ENCODE assay signal across 19 cellular contexts in the genomic region with DNA sequence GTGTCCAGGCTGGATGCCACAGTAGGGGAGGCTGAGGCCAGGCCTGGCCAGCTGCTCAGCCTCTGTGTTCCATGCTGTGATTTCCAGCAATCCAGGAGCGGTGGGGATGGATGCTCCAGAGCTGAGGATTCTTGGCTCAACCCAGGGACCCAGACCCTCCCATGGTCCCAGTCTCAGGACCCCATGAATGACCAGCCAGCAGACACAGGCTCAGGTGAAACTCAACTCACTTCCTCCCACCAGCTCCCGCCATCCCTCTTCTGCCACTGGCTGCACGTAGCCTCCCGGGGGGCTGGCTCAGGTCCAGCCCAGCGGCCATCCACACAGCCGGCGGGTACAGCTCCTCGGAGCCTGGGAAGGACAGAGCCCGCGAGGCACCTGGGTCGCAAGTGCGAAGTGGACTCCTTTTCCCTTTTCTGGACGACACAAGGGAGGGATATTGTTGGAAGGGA. TPM values are rescaled to one million over a fixed set of nuclear protein-coding genes. Genes with fewer than 3 reads are reported as not detected.
A peak's percentile ranks its signal among the peaks of the same experiment; 100 is the strongest.
DNase-seq lines count a peak whose midpoint lies in the region; ATAC-seq and TF ChIP-seq lines count a peak whose summit lies in the region.
"Had no signal": no experiment of that assay in that cellular context is flagged by ENCODE, and none has a peak within 500 bp of the region (broad histone marks: within the 10 kb centered on the region; RNA-seq: fewer than 3 reads in every experiment).

No MANE protein-coding gene starts in this region.

- H3K36me3 ChIP-seq in sigmoid colon (no peaks in the 10 kb centered on the region), BE2C (no peaks in the 10 kb centered on the region)
- H3K36me3 ChIP-seq: BLaER1 had no signal

- TF ChIP-seq POLR2A in sigmoid colon (IDR thresholded peaks at IDR 0.05), result no peak

- peaks cover 0 to 11% (median 0%) of the 10 kb centered on the region in 4 donors for H3K4me1 ChIP-seq in sigmoid colon
- no peaks in the 10 kb centered on the region for H3K4me1 ChIP-seq in BE2C
- H3K4me1 ChIP-seq: A549, BLaER1 had no signal

- intact Hi-C loops in sigmoid colon (cut with DNase I), result loop anchor here (10.0 kb wide), 2 partner anchors 261 to 1151 kb away; no protein-coding TSS in a partner anchor

- H3K27me3 Mint-ChIP-seq in glutamatergic neuron (ENCODE audit: unreplicated experiment), result peaks cover 8% of the 10 kb centered on the region

- H3K4me3 Mint-ChIP-seq in glutamatergic neuron (ENCODE audit: unreplicated experiment), result no peak overlapping the region
- H3K4me3 Mint-ChIP-seq: CD8-positive, alpha-beta T cell had no signal

- WGBS in sigmoid colon, 2 donors, result 86 to 88% methylated on average over 13 of the region's 13 CpGs

- no peak for ATAC-seq in GM18498 (IDR thresholded peaks at IDR 0.05; ENCODE audit: unreplicated experiment)
- ATAC-seq: A549; CD8-positive, alpha-beta T cell; Panc1 had no signal

- DNase-seq in activated effector memory CD4-positive, alpha-beta T cell treated with anti-CD3 and anti-CD28 coated beads, Interleukin-2, amount 50 U/mL, for 16 hours, result peak; percentile 42
- no peak for DNase-seq in activated effector memory CD4-positive, alpha-beta T cell treated with Interleukin-2 at 50 U/mL for 16 hours
- peak; percentile 87 for DNase-seq in NCI-H1092 treated with DMSO at 0.1 percent for 48 hours (lab: John Stamatoyannopoulos, UW)
- DNase-seq in glutamatergic neuron, result peak; percentile 8
- DNase-seq in sigmoid colon, result peak; percentile 46
- DNase-seq in BE2C, result no peak
- no peak for DNase-seq in GF-D8 (lab: John Stamatoyannopoulos, UW)
- DNase-seq: Calu3; CD8-positive, alpha-beta T cell; IMR-90; NCI-H1436; NCI-H2081 treated with DMSO at 0.1 percent for 48 hours; NCI-H510A treated with DMSO at 0.1 percent for 48 hours had no signal

- no peaks in the 10 kb centered on the region for H3K9me3 ChIP-seq in sigmoid colon
- H3K9me3 ChIP-seq in BE2C, result no peaks in the 10 kb centered on the region
- H3K9me3 ChIP-seq: A549 had no signal

- H3K4me1 Mint-ChIP-seq in glutamatergic neuron (ENCODE audit: low read depth, unreplicated experiment), result peaks cover 16% of the 10 kb centered on the region

- H3K27ac ChIP-seq in sigmoid colon, result no peak overlapping the region
- H3K27ac ChIP-seq: A549, BLaER1, SK-N-MC had no signal

- no peaks in the 10 kb centered on the region for H3K27me3 ChIP-seq in sigmoid colon
- H3K27me3 ChIP-seq in BE2C, result no peaks in the 10 kb centered on the region
- H3K27me3 ChIP-seq: BLaER1 had no signal

- H3K27ac Mint-ChIP-seq in glutamatergic neuron (ENCODE audit: unreplicated experiment), result no peak overlapping the region
- H3K27ac Mint-ChIP-seq: CD8-positive, alpha-beta T cell had no signal

- H3K4me3 ChIP-seq in sigmoid colon (no peak overlapping the region), BE2C (ENCODE audit: low read depth, low read length) (no peak overlapping the region)
- H3K4me3 ChIP-seq: A549, BLaER1, SK-N-MC had no signal

- peaks cover 3% of the 10 kb centered on the region for H3K36me3 Mint-ChIP-seq in glutamatergic neuron (ENCODE audit: unreplicated experiment)
- H3K36me3 Mint-ChIP-seq: CD8-positive, alpha-beta T cell had no signal

- H3K9me3 Mint-ChIP-seq in glutamatergic neuron (ENCODE audit: unreplicated experiment), result peaks cover 17% of the 10 kb centered on the region
- H3K9me3 Mint-ChIP-seq: CD8-positive, alpha-beta T cell had no signal

- no peak for TF ChIP-seq CTCF in glutamatergic neuron (IDR thresholded peaks at IDR 0.05; ENCODE audit: partially characterized antibody, unreplicated experiment)
- TF ChIP-seq CTCF in sigmoid colon (IDR thresholded peaks at IDR 0.05), result no peak
- no peak for TF ChIP-seq CTCF in BE2C (IDR thresholded peaks at IDR 0.05; ENCODE audit: low read depth, low read length)

- TF ChIP-seq EP300 in sigmoid colon (IDR thresholded peaks at IDR 0.05), result no peak

RNA-seq across cellular contexts. Expression of a gene that starts 54.5 kb away (rescaled TPM):
- total RNA-seq in glutamatergic neuron (ENCODE audit: unreplicated experiment) (0.22 TPM), sigmoid colon (1 to 10 TPM in 1 of 4 donors, under 1 TPM in 3; 0.16 to 1.1 (median 0.52) TPM)
- polyA plus RNA-seq in sigmoid colon, result under 1 TPM; 0.23 to 0.92 (median 0.60) TPM
- polyA plus RNA-seq in BE2C (2012; ENCODE audit: insufficient read depth, insufficient read length, low read depth), result 0.28 TPM
- total RNA-seq: Calu3; CD8-positive, alpha-beta T cell; IMR-90; M059J had no signal
- polyA plus RNA-seq: IMR-90 had no signal

Comparison
In these comparisons a context has a peak if more than half of its experiments do, and no peak if none do; other contexts are left out.
1. DNase-seq: peak in activated effector memory CD4-positive, alpha-beta T cell treated with anti-CD3 and anti-CD28 coated beads, Interleukin-2, amount 50 U/mL, for 16 hours (single experiment), NCI-H1092 treated with DMSO at 0.1 percent for 48 hours (single experiment), glutamatergic neuron (single experiment) and sigmoid colon (single experiment); none in activated effector memory CD4-positive, alpha-beta T cell treated with Interleukin-2 at 50 U/mL for 16 hours (single experiment), BE2C (single experiment) and GF-D8 (single experiment).